ENCODE assay signal across 8 cellular contexts in genomic region chr7:54758702-54759665, GRCh38. TPM values are rescaled to one million over a fixed set of nuclear protein-coding genes. Genes with fewer than 3 reads are reported as not detected.
DNase-seq lines count a peak whose midpoint lies in the region; ATAC-seq and TF ChIP-seq lines count a peak whose summit lies in the region.

TSS of gene SEC61G (minus strand) at chr7:54759211. CDS start at chr7:54757588, 1,623 bp downstream.

- no peak for TF ChIP-seq EP300 in gastroesophageal sphincter (IDR thresholded peaks at IDR 0.05)

- TF ChIP-seq POLR2A in NB4 (IDR thresholded peaks at IDR 0.05; ENCODE audit: extremely low read depth, insufficient read length) (peak; percentile 97), gastroesophageal sphincter (IDR thresholded peaks at IDR 0.05) (peak; percentile 82 to 85)

- WGBS in gastroesophageal sphincter (ENCODE audit: low coverage in 1 of 2), 2 donors = 0% methylated on average over 11 of the region's 73 CpGs; no CpG with 5 or more reads in 1 of the 2 donors

- H3K36me3 ChIP-seq in SK-N-MC (ENCODE audit: insufficient read depth, low read length) (peaks cover 18% of the 10 kb centered on the region), gastroesophageal sphincter (peaks cover 0 to 18% of the 10 kb centered on the region in 2 donors), neutrophil (peaks cover 2% of the 10 kb centered on the region)

- no peaks in the 10 kb centered on the region for H3K27me3 Mint-ChIP-seq in HFFc6 (ENCODE audit: insufficient read depth)
- peaks cover 12% of the 10 kb centered on the region for H3K27me3 Mint-ChIP-seq in activated naive CD4-positive, alpha-beta T cell treated with anti-CD3 and anti-CD28 coated beads, Interleukin-2, amount 10 ng/mL, durations not matched to agents 7 days and 5 days

- peak within 1 kb of the TSS; percentile 88 for H3K9ac ChIP-seq in SK-N-MC (ENCODE audit: insufficient read length)

- H3K4me1 Mint-ChIP-seq in HFFc6 (ENCODE audit: low read depth) = peaks cover 33% of the 10 kb centered on the region
- H3K4me1 Mint-ChIP-seq in activated naive CD4-positive, alpha-beta T cell treated with anti-CD3 and anti-CD28 coated beads, Interleukin-2, amount 10 ng/mL, durations not matched to agents 7 days and 5 days = peaks cover 36% of the 10 kb centered on the region

- H3K4me3 Mint-ChIP-seq in HFFc6 = peak within 1 kb of the TSS; percentile 99
- peak within 1 kb of the TSS; percentile 100 for H3K4me3 Mint-ChIP-seq in activated naive CD4-positive, alpha-beta T cell treated with anti-CD3 and anti-CD28 coated beads, Interleukin-2, amount 10 ng/mL, durations not matched to agents 7 days and 5 days

- H3K27me3 ChIP-seq in gastroesophageal sphincter (no peaks in the 10 kb centered on the region), neutrophil (peaks cover 27% of the 10 kb centered on the region)

- DNase-seq in GM04503 (ENCODE audit: low read depth) (peak; percentile 84), HFFc6 (peak; percentile 96), NB4 (ENCODE audit: low read depth) (peak; percentile 98), SK-N-MC (ENCODE audit: low read depth, low spot score) (peak; percentile 81), substantia nigra (lab: John Stamatoyannopoulos, UW) (peak; percentile 74 to 98 (median 94))
- peak; percentile 97 for DNase-seq in activated naive CD4-positive, alpha-beta T cell treated with anti-CD3 and anti-CD28 coated beads, Interleukin-2, amount 10 ng/mL, durations not matched to agents 7 days and 5 days

- CTCF ChIA-PET in activated naive CD4-positive, alpha-beta T cell treated with anti-CD3 and anti-CD28 coated beads, Interleukin-2, amount 10 ng/mL, durations not matched to agents 7 days and 5 days (lab: Charles Lee) = interaction anchor here (0.6 to 4.7 kb wide), 4 partner anchors 12 to 497 kb away, joined by 3 to 28 read pairs (median 3); no protein-coding TSS in a partner anchor

- no peak for TF ChIP-seq CTCF in HFFc6 (IDR thresholded peaks at IDR 0.05)
- TF ChIP-seq CTCF in NB4 (IDR thresholded peaks at IDR 0.05; ENCODE audit: low read depth, low read length) = no peak
- TF ChIP-seq CTCF in gastroesophageal sphincter (IDR thresholded peaks at IDR 0.05) = peak in 1 of 4 experiments; percentile 20
- TF ChIP-seq CTCF in neutrophil (IDR thresholded peaks at IDR 0.05) = no peak

- no peaks in the 10 kb centered on the region for H3K9me3 ChIP-seq in SK-N-MC (ENCODE audit: low read depth, low read length)
- no peaks in the 10 kb centered on the region for H3K9me3 ChIP-seq in gastroesophageal sphincter
- H3K9me3 ChIP-seq in neutrophil = no peaks in the 10 kb centered on the region

- H3K4me3 ChIP-seq in NB4 (ENCODE audit: low read depth, low read length) (peak within 1 kb of the TSS; percentile 96), SK-N-MC (peak within 1 kb of the TSS; percentile 85), gastroesophageal sphincter (peak within 1 kb of the TSS; percentile 76 to 82), neutrophil (ENCODE audit: low read depth in 1 of 2, low read length in 1 of 2) (peak within 1 kb of the TSS; percentile 83 to 97)

- H3K9me3 Mint-ChIP-seq in HFFc6 = no peaks in the 10 kb centered on the region
- no peaks in the 10 kb centered on the region for H3K9me3 Mint-ChIP-seq in activated naive CD4-positive, alpha-beta T cell treated with anti-CD3 and anti-CD28 coated beads, Interleukin-2, amount 10 ng/mL, durations not matched to agents 7 days and 5 days

- H3K27ac Mint-ChIP-seq in HFFc6 = peak within 1 kb of the TSS; percentile 99
- H3K27ac Mint-ChIP-seq in activated naive CD4-positive, alpha-beta T cell treated with anti-CD3 and anti-CD28 coated beads, Interleukin-2, amount 10 ng/mL, durations not matched to agents 7 days and 5 days = peak within 1 kb of the TSS; percentile 96

- peak within 1 kb of the TSS; percentile 33; the same call in 1 of the 2 replicates for H3K27ac ChIP-seq in SK-N-MC
- H3K27ac ChIP-seq in gastroesophageal sphincter = peak within 1 kb of the TSS; percentile 65 to 94 (median 90)
- peak within 1 kb of the TSS; percentile 41 for H3K27ac ChIP-seq in neutrophil
- H3K27ac ChIP-seq in substantia nigra (ENCODE audit: low read depth, low read length, poor library complexity, severe bottlenecking) = peak within 1 kb of the TSS; percentile 88

- H3K4me1 ChIP-seq in gastroesophageal sphincter (peaks cover 9 to 50% (median 11%) of the 10 kb centered on the region in 3 donors), neutrophil (ENCODE audit: control insufficient read depth in 1 of 2, insufficient read depth in 1 of 2, low read depth in 1 of 2, low read length in 1 of 2) (peaks cover 17 to 20% of the 10 kb centered on the region in 2 experiments)

- ATAC-seq in gastroesophageal sphincter = peak; percentile 98

- H3K36me3 Mint-ChIP-seq in HFFc6 (ENCODE audit: low read depth) = peaks cover 37% of the 10 kb centered on the region
- peaks cover 26% of the 10 kb centered on the region for H3K36me3 Mint-ChIP-seq in activated naive CD4-positive, alpha-beta T cell treated with anti-CD3 and anti-CD28 coated beads, Interleukin-2, amount 10 ng/mL, durations not matched to agents 7 days and 5 days

RNA-seq across cellular contexts. Expression of gene SEC61G, which starts in this region (rescaled TPM):
- 100 to 1,000 TPM; 189 to 300 (median 252) TPM for total RNA-seq in HFFc6 (2021; fragmentation: NEBNext Ultra II Directional; extraction: Animal tissue kit (Norgen Biotek cat#: 25700))
- 100 to 1,000 TPM; 131 to 317 (median 291) TPM for total RNA-seq in gastroesophageal sphincter

Comparison
In these comparisons a context has a peak if more than half of its experiments do, and no peak if none do; other contexts are left out.
1. Peak in every context shown above with its lines: DNase-seq, ATAC-seq, H3K4me3 ChIP-seq and H3K27ac ChIP-seq.
2. H3K27ac ChIP-seq: peak in every context shown above with its lines; median percentile 90 in gastroesophageal sphincter; 88 in substantia nigra; 41 in neutrophil; 33 in SK-N-MC.